ENCODE assay signal across 3 cellular contexts in the genomic region with DNA sequence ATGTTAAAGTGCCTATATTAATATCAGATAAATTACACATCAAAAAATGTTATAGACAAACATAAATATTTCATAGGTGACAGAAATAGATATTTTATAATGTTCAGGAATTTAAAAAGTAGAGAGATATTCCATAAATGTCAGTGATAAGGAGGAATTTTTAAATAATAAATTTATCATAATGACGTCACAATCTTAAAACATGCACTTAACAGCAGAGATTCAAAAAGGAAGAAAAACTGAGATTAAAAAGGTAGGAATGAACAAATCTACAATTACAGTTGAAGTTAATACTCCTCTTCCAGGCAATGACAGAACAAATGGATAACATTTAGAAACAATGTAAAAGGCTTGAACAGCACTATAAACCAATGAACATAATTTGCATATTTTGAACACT.
TF ChIP-seq lines count a peak whose summit lies in the region.

No MANE protein-coding gene starts in this region.

TF ChIP-seq in HepG2, 621 proteins besides CTCF, POLR2A, EP300 and RAD21 (continues in another document):
- TF ChIP-seq, protein P1, sequence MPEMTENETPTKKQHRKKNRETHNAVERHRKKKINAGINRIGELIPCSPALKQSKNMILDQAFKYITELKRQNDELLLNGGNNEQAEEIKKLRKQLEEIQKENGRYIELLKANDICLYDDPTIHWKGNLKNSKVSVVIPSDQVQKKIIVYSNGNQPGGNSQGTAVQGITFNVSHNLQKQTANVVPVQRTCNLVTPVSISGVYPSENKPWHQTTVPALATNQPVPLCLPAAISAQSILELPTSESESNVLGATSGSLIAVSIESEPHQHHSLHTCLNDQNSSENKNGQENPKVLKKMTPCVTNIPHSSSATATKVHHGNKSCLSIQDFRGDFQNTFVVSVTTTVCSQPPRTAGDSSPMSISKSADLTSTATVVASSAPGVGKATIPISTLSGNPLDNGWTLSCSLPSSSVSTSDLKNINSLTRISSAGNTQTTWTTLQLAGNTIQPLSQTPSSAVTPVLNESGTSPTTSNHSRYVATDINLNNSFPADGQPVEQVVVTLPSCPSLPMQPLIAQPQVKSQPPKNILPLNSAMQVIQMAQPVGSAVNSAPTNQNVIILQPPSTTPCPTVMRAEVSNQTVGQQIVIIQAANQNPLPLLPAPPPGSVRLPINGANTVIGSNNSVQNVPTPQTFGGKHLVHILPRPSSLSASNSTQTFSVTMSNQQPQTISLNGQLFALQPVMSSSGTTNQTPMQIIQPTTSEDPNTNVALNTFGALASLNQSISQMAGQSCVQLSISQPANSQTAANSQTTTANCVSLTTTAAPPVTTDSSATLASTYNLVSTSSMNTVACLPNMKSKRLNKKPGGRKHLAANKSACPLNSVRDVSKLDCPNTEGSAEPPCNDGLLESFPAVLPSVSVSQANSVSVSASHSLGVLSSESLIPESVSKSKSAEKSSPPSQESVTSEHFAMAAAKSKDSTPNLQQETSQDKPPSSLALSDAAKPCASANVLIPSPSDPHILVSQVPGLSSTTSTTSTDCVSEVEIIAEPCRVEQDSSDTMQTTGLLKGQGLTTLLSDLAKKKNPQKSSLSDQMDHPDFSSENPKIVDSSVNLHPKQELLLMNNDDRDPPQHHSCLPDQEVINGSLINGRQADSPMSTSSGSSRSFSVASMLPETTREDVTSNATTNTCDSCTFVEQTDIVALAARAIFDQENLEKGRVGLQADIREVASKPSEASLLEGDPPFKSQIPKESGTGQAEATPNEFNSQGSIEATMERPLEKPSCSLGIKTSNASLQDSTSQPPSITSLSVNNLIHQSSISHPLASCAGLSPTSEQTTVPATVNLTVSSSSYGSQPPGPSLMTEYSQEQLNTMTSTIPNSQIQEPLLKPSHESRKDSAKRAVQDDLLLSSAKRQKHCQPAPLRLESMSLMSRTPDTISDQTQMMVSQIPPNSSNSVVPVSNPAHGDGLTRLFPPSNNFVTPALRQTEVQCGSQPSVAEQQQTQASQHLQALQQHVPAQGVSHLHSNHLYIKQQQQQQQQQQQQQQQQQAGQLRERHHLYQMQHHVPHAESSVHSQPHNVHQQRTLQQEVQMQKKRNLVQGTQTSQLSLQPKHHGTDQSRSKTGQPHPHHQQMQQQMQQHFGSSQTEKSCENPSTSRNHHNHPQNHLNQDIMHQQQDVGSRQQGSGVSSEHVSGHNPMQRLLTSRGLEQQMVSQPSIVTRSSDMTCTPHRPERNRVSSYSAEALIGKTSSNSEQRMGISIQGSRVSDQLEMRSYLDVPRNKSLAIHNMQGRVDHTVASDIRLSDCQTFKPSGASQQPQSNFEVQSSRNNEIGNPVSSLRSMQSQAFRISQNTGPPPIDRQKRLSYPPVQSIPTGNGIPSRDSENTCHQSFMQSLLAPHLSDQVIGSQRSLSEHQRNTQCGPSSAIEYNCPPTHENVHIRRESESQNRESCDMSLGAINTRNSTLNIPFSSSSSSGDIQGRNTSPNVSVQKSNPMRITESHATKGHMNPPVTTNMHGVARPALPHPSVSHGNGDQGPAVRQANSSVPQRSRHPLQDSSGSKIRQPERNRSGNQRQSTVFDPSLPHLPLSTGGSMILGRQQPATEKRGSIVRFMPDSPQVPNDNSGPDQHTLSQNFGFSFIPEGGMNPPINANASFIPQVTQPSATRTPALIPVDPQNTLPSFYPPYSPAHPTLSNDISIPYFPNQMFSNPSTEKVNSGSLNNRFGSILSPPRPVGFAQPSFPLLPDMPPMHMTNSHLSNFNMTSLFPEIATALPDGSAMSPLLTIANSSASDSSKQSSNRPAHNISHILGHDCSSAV (CRISPR knock-in tag; IDR thresholded peaks at IDR 0.05; ENCODE audit: borderline replicate concordance) = no peak
- TF ChIP-seq POLR2AphosphoS2 (IDR thresholded peaks at IDR 0.05; ENCODE audit: low read depth, low read length) = no peak
- TF ChIP-seq SCMH1 (CRISPR knock-in tag; IDR thresholded peaks at IDR 0.05; ENCODE audit: borderline replicate concordance) = no peak
- no peak for TF ChIP-seq ZNF282 (IDR thresholded peaks at IDR 0.05; ENCODE audit: partially characterized antibody)
- TF ChIP-seq TCF7 (IDR thresholded peaks at IDR 0.05; ENCODE audit: low read depth) = no peak
- TF ChIP-seq ZNF180 (CRISPR knock-in tag; IDR thresholded peaks at IDR 0.05; ENCODE audit: borderline replicate concordance, low read depth) = no peak

TF ChIP-seq in HCT116, 20 proteins besides CTCF, POLR2A, EP300 and RAD21:
- TF ChIP-seq ZFX (IDR thresholded peaks at IDR 0.05) (no peak), CBX3 (IDR thresholded peaks at IDR 0.05; ENCODE audit: low read depth) (no peak), TCF7L2 (IDR thresholded peaks at IDR 0.05; ENCODE audit: borderline replicate concordance, extremely low read depth, insufficient read depth, insufficient read length) (no peak), FOSL1 (IDR thresholded peaks at IDR 0.05; ENCODE audit: low read depth) (no peak), SIN3A (IDR thresholded peaks at IDR 0.05; ENCODE audit: low read depth) (no peak), EGR1 (IDR thresholded peaks at IDR 0.05; ENCODE audit: low read depth) (no peak), CEBPB (IDR thresholded peaks at IDR 0.05; ENCODE audit: low read depth) (no peak), EZH2phosphoT487 (IDR thresholded peaks at IDR 0.05; ENCODE audit: borderline replicate concordance) (no peak), SRF (IDR thresholded peaks at IDR 0.05; ENCODE audit: low read depth) (no peak), SP1 (IDR thresholded peaks at IDR 0.05; ENCODE audit: low read depth) (no peak), ZBTB33 (IDR thresholded peaks at IDR 0.05; ENCODE audit: extremely low read depth, insufficient replicate concordance, low read length) (no peak), EZH2 (IDR thresholded peaks at IDR 0.05) (no peak)
- TF ChIP-seq, protein P2, sequence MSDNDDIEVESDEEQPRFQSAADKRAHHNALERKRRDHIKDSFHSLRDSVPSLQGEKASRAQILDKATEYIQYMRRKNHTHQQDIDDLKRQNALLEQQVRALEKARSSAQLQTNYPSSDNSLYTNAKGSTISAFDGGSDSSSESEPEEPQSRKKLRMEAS (IDR thresholded peaks at IDR 0.05) = no peak
- TF ChIP-seq, protein P3, sequence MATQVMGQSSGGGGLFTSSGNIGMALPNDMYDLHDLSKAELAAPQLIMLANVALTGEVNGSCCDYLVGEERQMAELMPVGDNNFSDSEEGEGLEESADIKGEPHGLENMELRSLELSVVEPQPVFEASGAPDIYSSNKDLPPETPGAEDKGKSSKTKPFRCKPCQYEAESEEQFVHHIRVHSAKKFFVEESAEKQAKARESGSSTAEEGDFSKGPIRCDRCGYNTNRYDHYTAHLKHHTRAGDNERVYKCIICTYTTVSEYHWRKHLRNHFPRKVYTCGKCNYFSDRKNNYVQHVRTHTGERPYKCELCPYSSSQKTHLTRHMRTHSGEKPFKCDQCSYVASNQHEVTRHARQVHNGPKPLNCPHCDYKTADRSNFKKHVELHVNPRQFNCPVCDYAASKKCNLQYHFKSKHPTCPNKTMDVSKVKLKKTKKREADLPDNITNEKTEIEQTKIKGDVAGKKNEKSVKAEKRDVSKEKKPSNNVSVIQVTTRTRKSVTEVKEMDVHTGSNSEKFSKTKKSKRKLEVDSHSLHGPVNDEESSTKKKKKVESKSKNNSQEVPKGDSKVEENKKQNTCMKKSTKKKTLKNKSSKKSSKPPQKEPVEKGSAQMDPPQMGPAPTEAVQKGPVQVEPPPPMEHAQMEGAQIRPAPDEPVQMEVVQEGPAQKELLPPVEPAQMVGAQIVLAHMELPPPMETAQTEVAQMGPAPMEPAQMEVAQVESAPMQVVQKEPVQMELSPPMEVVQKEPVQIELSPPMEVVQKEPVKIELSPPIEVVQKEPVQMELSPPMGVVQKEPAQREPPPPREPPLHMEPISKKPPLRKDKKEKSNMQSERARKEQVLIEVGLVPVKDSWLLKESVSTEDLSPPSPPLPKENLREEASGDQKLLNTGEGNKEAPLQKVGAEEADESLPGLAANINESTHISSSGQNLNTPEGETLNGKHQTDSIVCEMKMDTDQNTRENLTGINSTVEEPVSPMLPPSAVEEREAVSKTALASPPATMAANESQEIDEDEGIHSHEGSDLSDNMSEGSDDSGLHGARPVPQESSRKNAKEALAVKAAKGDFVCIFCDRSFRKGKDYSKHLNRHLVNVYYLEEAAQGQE (IDR thresholded peaks at IDR 0.05; ENCODE audit: low read depth) = no peak
- TF ChIP-seq, protein P4, sequence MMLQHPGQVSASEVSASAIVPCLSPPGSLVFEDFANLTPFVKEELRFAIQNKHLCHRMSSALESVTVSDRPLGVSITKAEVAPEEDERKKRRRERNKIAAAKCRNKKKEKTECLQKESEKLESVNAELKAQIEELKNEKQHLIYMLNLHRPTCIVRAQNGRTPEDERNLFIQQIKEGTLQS (IDR thresholded peaks at IDR 0.05) = no peak

TF ChIP-seq in K562, 482 proteins besides CTCF, POLR2A, EP300 and RAD21:
- TF ChIP-seq, protein P5, sequence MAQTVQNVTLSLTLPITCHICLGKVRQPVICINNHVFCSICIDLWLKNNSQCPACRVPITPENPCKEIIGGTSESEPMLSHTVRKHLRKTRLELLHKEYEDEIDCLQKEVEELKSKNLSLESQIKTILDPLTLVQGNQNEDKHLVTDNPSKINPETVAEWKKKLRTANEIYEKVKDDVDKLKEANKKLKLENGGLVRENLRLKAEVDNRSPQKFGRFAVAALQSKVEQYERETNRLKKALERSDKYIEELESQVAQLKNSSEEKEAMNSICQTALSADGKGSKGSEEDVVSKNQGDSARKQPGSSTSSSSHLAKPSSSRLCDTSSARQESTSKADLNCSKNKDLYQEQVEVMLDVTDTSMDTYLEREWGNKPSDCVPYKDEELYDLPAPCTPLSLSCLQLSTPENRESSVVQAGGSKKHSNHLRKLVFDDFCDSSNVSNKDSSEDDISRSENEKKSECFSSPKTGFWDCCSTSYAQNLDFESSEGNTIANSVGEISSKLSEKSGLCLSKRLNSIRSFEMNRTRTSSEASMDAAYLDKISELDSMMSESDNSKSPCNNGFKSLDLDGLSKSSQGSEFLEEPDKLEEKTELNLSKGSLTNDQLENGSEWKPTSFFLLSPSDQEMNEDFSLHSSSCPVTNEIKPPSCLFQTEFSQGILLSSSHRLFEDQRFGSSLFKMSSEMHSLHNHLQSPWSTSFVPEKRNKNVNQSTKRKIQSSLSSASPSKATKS (CRISPR knock-in tag; IDR thresholded peaks at IDR 0.05) = no peak
- TF ChIP-seq, protein P4 (IDR thresholded peaks at IDR 0.05) = peak; percentile 40; the same call in 1 of the 2 replicates
- TF ChIP-seq, protein P4 (CRISPR knock-in tag; conservative IDR thresholded peaks at IDR 0.05) = no peak
- TF ChIP-seq ATF1 (CRISPR knock-in tag; IDR thresholded peaks at IDR 0.05) (no peak), ATF1 (tag; IDR thresholded peaks at IDR 0.05) (peak; percentile 24; the same call in 1 of the 2 replicates)
